Comparison of ENCODE assay signal across 21 cellular contexts in genomic region chr5:132376694-132377641, GRCh38. TPM values are rescaled to one million over a fixed set of nuclear protein-coding genes. Genes with fewer than 3 reads are reported as not detected.
DNase-seq lines count a peak whose midpoint lies in the region; ATAC-seq and TF ChIP-seq lines count a peak whose summit lies in the region.
"Had no signal": no experiment of that assay in that cellular context is flagged by ENCODE, and none has a peak within 500 bp of the region (broad histone marks: within the 10 kb centered on the region; RNA-seq: fewer than 3 reads in every experiment).

No MANE protein-coding gene starts in this region.

- H3K9me3 ChIP-seq in breast epithelium (no peaks in the 10 kb centered on the region), neuronal stem cell (replicated peaks in 1 of 2; ENCODE audit: control insufficient read depth in 2 of 2, insufficient read depth in 1 of 2, low read depth in 1 of 2, low read length in 2 of 2) (no peaks in the 10 kb centered on the region), colonic mucosa (no peaks in the 10 kb centered on the region)
- H3K9me3 ChIP-seq: BE2C, right lobe of liver, thyroid gland had no signal

- H3K4me1 ChIP-seq in breast epithelium (peaks cover 8 to 15% of the 10 kb centered on the region in 2 donors), neuronal stem cell (ENCODE audit: control insufficient read depth in 2 of 2, insufficient read depth in 1 of 2, low read depth in 1 of 2, low read length in 2 of 2) (no peaks in the 10 kb centered on the region), colonic mucosa (peaks cover 6% of the 10 kb centered on the region)

- peak overlapping the region in 2 of 3 donors; percentile 24 to 47 for H3K4me3 ChIP-seq in breast epithelium
- H3K4me3 ChIP-seq in neuronal stem cell (ENCODE audit: low read length in 2 of 2): no peak overlapping the region
- H3K4me3 ChIP-seq in colonic mucosa: no peak overlapping the region
- H3K4me3 ChIP-seq: right lobe of liver, thyroid gland had no signal

- intact Hi-C loops in breast epithelium (cut with DNase I; ENCODE audit: low total_unique reads) (no loop called here), Right ventricle myocardium superior (cut with DNase I) (loop anchor here (10.0 kb wide), 1 partner anchor 182 kb away; no protein-coding TSS in a partner anchor), colonic mucosa (cut with DNase I) (loop anchor here (10.0 kb wide), 1 partner anchor 102 kb away; no protein-coding TSS in a partner anchor)

- no peaks in the 10 kb centered on the region for H3K36me3 ChIP-seq in breast epithelium
- no peaks in the 10 kb centered on the region for H3K36me3 ChIP-seq in neuronal stem cell (replicated peaks in 1 of 2; ENCODE audit: control insufficient read depth in 2 of 2, insufficient read depth in 2 of 2, low read length in 2 of 2)
- no peaks in the 10 kb centered on the region for H3K36me3 ChIP-seq in colonic mucosa
- H3K36me3 ChIP-seq: BE2C, right lobe of liver had no signal

- H3K27ac ChIP-seq in breast epithelium (peak overlapping the region; percentile 72 to 74), neuronal stem cell (replicated peaks; ENCODE audit: low read length) (no peak overlapping the region), temporal lobe (ENCODE audit: low read depth, low read length) (peak overlapping the region; percentile 37), colonic mucosa (no peak overlapping the region)
- H3K27ac ChIP-seq: right lobe of liver, RWPE1, thyroid gland had no signal

- H3K4me2 ChIP-seq in neuronal stem cell (ENCODE audit: insufficient read depth, low read length, poor library complexity, severe bottlenecking): no peak overlapping the region

- H4K91ac ChIP-seq in neuronal stem cell (ENCODE audit: low read depth, low read length, poor library complexity): no peak overlapping the region

- no peak overlapping the region for H2AK5ac ChIP-seq in neuronal stem cell (ENCODE audit: low read depth, low read length)

- H3K14ac ChIP-seq in neuronal stem cell (ENCODE audit: low read length): peak overlapping the region; percentile 22

- no peak overlapping the region for H2BK5ac ChIP-seq in neuronal stem cell (ENCODE audit: low read length)

- H3K23ac ChIP-seq in neuronal stem cell (ENCODE audit: low read depth, low read length, poor library complexity): no peak overlapping the region

- WGBS in neuronal stem cell (ENCODE audit: extremely low coverage in 2 of 2, insufficient read length in 2 of 2, insufficient replicate concordance in 1 of 2), 2 donors: no CpG with 5 or more reads among the region's 16 CpGs

- no peak overlapping the region for H2BK12ac ChIP-seq in neuronal stem cell (ENCODE audit: low read length)

- H3K9ac ChIP-seq in neuronal stem cell (ENCODE audit: low read depth, low read length, poor library complexity) (no peak overlapping the region), colonic mucosa (ENCODE audit: low read depth in 2 of 2, low read length in 2 of 2) (no peak overlapping the region)

- H2AFZ ChIP-seq in neuronal stem cell (ENCODE audit: low read length): no peak overlapping the region

- no peak overlapping the region for H3K18ac ChIP-seq in neuronal stem cell (ENCODE audit: low read length)

- H2BK120ac ChIP-seq in neuronal stem cell (ENCODE audit: low read depth, low read length): no peak overlapping the region

- H2BK15ac ChIP-seq in neuronal stem cell (ENCODE audit: low read length): no peak overlapping the region

- ATAC-seq in Right ventricle myocardium superior (ENCODE audit: poor library complexity) (peak; percentile 52), GM21737 (IDR thresholded peaks at IDR 0.05; ENCODE audit: unreplicated experiment) (no peak)
- ATAC-seq: activated T-cell treated with anti-CD3 and anti-CD28 coated beads, Interleukin-2, amount 50 U/mL, for 4 hours; right lobe of liver had no signal

- peak overlapping the region; percentile 17 for H3K4ac ChIP-seq in neuronal stem cell (ENCODE audit: low read length)

- no peak for TF ChIP-seq POLR2A in breast epithelium (IDR thresholded peaks at IDR 0.05)

- H3K27me3 ChIP-seq in breast epithelium (no peaks in the 10 kb centered on the region), neuronal stem cell (ENCODE audit: control insufficient read depth in 3 of 3, insufficient read depth in 3 of 3, low read depth in 1 of 3, low read length in 3 of 3) (peaks cover 0 to 26% (median 0%) of the 10 kb centered on the region in 3 experiments), colonic mucosa (no peaks in the 10 kb centered on the region)
- H3K27me3 ChIP-seq: BE2C, right lobe of liver, thyroid gland had no signal

- no peak overlapping the region for H4K8ac ChIP-seq in neuronal stem cell (ENCODE audit: low read depth, low read length)

- no peak for TF ChIP-seq CTCF in breast epithelium (IDR thresholded peaks at IDR 0.05)
- no peak for TF ChIP-seq CTCF in colonic mucosa (IDR thresholded peaks at IDR 0.05)

- no peaks in the 10 kb centered on the region for H3K79me1 ChIP-seq in neuronal stem cell (ENCODE audit: low read depth, low read length)

- DNase-seq in breast epithelium (ENCODE audit: low spot score in 2 of 2) (no peak), Right ventricle myocardium superior (no peak), neuronal stem cell (ENCODE audit: low spot score) (no peak), 8988T (no peak), colonic mucosa (no peak)
- no peak for DNase-seq in activated CD8-positive, alpha-beta memory T cell treated with anti-CD3 and anti-CD28 coated beads, Interleukin-2, amount 50 U/mL, for 48 hours
- DNase-seq: activated CD4-positive, alpha-beta memory T cell treated with anti-CD3 and anti-CD28 coated beads for 36 hours; activated naive CD8-positive, alpha-beta T cell treated with anti-CD3 and anti-CD28 coated beads for 36 hours; activated T-cell treated with anti-CD3 and anti-CD28 coated beads, Interleukin-2, amount 50 U/mL, for 4 hours; BE2C; central memory CD4-positive, alpha-beta T cell; NCI-H1436; NCI-H226; nephron progenitor cell; right lobe of liver; stimulated activated CD4-positive, alpha-beta T cell treated with anti-CD3 and anti-CD28 coated beads, Interleukin-2, amount 100 ng/mL, for 24 hours; SW 1271; thyroid gland had no signal

RNA-seq across cellular contexts. Expression of gene SLC22A5, which starts 7.5 kb away (rescaled TPM):
- total RNA-seq in breast epithelium (10 to 100 TPM in 2 of 3 donors, 1 to 10 TPM in 1; 6.6 to 31.5 (median 23.3) TPM), Right ventricle myocardium superior (22.7 TPM), temporal lobe (6.1 TPM), colonic mucosa (10 to 100 TPM; 26.0 to 38.6 TPM)
- polyA plus RNA-seq in neuronal stem cell (2013, experiment 1 of 2): 2.5 TPM
- 1.9 TPM for polyA plus RNA-seq in neuronal stem cell (2013, experiment 2 of 2)

Comparison
In these comparisons a context has a peak if more than half of its experiments do, and no peak if none do; other contexts are left out.
1. H3K27ac ChIP-seq: peak in breast epithelium (2 of 2) and temporal lobe (single experiment); none in neuronal stem cell (single experiment) and colonic mucosa (single experiment).
2. H3K4me3 ChIP-seq: peak in breast epithelium (2 of 3); none in neuronal stem cell (0 of 2) and colonic mucosa (single experiment).